ENCODE assay signal across 24 cellular contexts in genomic region chr4:95798003-95798402, GRCh38. TPM values are rescaled to one million over a fixed set of nuclear protein-coding genes. Genes with fewer than 3 reads are reported as not detected.
"Had no signal": no experiment of that assay in that cellular context is flagged by ENCODE, and none has a peak within 500 bp of the region (broad histone marks: within the 10 kb centered on the region; RNA-seq: fewer than 3 reads in every experiment).

No MANE protein-coding gene starts in this region.

- H3K27ac ChIP-seq: esophagus muscularis mucosa, gastroesophageal sphincter, heart right ventricle, sigmoid colon, spleen, tibial artery had no signal

- ATAC-seq: activated CD4-positive, alpha-beta T cell treated with anti-CD3 and anti-CD28 coated beads for 36 hours; activated naive CD4-positive, alpha-beta T cell treated with anti-CD3 and anti-CD28 coated beads, Interleukin-2, amount 50 U/mL, for 72 hours; gastroesophageal sphincter; heart right ventricle had no signal

- H3K27me3 Mint-ChIP-seq: activated CD4-positive, alpha-beta T cell treated with anti-CD3 and anti-CD28 coated beads for 36 hours; dendritic cell treated with granulocyte-macrophage colony-stimulating factor and Interleukin-4, amounts not matched to agents 40 ng/mL and 50 ng/mL, for 4 days had no signal

- H3K4me1 ChIP-seq: esophagus muscularis mucosa, gastroesophageal sphincter, heart right ventricle, sigmoid colon, spleen, tibial artery had no signal

- H3K27me3 ChIP-seq: esophagus muscularis mucosa, gastroesophageal sphincter, heart right ventricle, sigmoid colon, spleen, tibial artery had no signal

- H3K9me3 ChIP-seq: esophagus muscularis mucosa, gastroesophageal sphincter, sigmoid colon, tibial artery had no signal

- H3K36me3 ChIP-seq: esophagus muscularis mucosa, gastroesophageal sphincter, heart right ventricle, sigmoid colon, spleen, tibial artery had no signal

- DNase-seq: activated CD4-positive, alpha-beta T cell treated with anti-CD3 and anti-CD28 coated beads for 36 hours; activated CD4-positive, alpha-beta T cell treated with anti-CD3 and anti-CD28 coated beads, Interleukin-2, amount 50 U/mL, for 48 hours; activated gamma-delta T cell treated with Interleukin-2 at 50 U/mL for 16 hours; activated T-cell treated with anti-CD3 and anti-CD28 coated beads for 4 hours; effector memory CD4-positive, alpha-beta T cell; heart right ventricle; mesenchymal stem cell; sigmoid colon; spleen; stimulated activated naive CD4-positive, alpha-beta T cell; tibial artery had no signal

- H3K4me3 ChIP-seq: esophagus muscularis mucosa, gastroesophageal sphincter, heart right ventricle, sigmoid colon, spleen, tibial artery had no signal

- H3K9me3 Mint-ChIP-seq: activated T-helper 1 cell treated with anti-CD3 and anti-CD28 coated beads, Interleukin-12 subunit alpha, Interleukin-12 subunit beta, Interleukin-2, Interleukin-4 antibody, amounts not matched to agents 30 ng/mL and 10 ng/mL and 1 ng/mL, durations not matched to agents 14 hours and 24 hours and 36 hours had no signal

- H3K4me1 Mint-ChIP-seq: activated CD4-positive, alpha-beta T cell treated with anti-CD3 and anti-CD28 coated beads for 36 hours; nephron had no signal

- H3K27ac Mint-ChIP-seq: activated CD4-positive, alpha-beta T cell treated with anti-CD3 and anti-CD28 coated beads for 36 hours; activated naive CD4-positive, alpha-beta T cell treated with anti-CD3 and anti-CD28 coated beads, Interleukin-2, amount 50 U/mL, for 72 hours; activated T-helper 1 cell treated with anti-CD3 and anti-CD28 coated beads, Interleukin-12 subunit alpha, Interleukin-12 subunit beta, Interleukin-2, Interleukin-4 antibody, amounts not matched to agents 30 ng/mL and 10 ng/mL and 1 ng/mL, durations not matched to agents 14 hours and 24 hours and 36 hours; dendritic cell treated with granulocyte-macrophage colony-stimulating factor and Interleukin-4, amounts not matched to agents 40 ng/mL and 50 ng/mL, for 4 days; nephron; WTC11 had no signal

- H3K4me3 Mint-ChIP-seq: activated CD4-positive, alpha-beta T cell treated with anti-CD3 and anti-CD28 coated beads for 36 hours; activated T-helper 1 cell treated with anti-CD3 and anti-CD28 coated beads, Interleukin-12 subunit alpha, Interleukin-12 subunit beta, Interleukin-2, Interleukin-4 antibody, amounts not matched to agents 30 ng/mL and 10 ng/mL and 1 ng/mL, durations not matched to agents 14 hours and 24 hours and 36 hours; dendritic cell treated with granulocyte-macrophage colony-stimulating factor and Interleukin-4, amounts not matched to agents 40 ng/mL and 50 ng/mL, for 4 days; nephron; WTC11 had no signal

RNA-seq across cellular contexts. Expression of gene PDHA2, which starts 41.9 kb away (rescaled TPM):
- total RNA-seq: activated CD4-positive, alpha-beta T cell treated with anti-CD3 and anti-CD28 coated beads for 36 hours; activated naive CD4-positive, alpha-beta T cell treated with anti-CD3 and anti-CD28 coated beads, Interleukin-2, amount 50 U/mL, for 72 hours; activated T-helper 1 cell treated with anti-CD3 and anti-CD28 coated beads, Interleukin-12 subunit alpha, Interleukin-12 subunit beta, Interleukin-2, Interleukin-4 antibody, amounts not matched to agents 30 ng/mL and 10 ng/mL and 1 ng/mL, durations not matched to agents 14 hours and 24 hours and 36 hours; cerebellum; endothelial cell of umbilical vein; esophagus muscularis mucosa; gastroesophageal sphincter; heart right ventricle; liver; renal cortical epithelial cell; sigmoid colon; spleen; T-helper 2 cell treated with Interferon-gamma antibody and Interleukin-4, amounts not matched to agents 100 ng/mL and 5 ng/mL, for 36 hours; urinary bladder; WTC11 had no signal
